In genomic region chr9:131636593-131636992, GRCh38 we compare ENCODE assay signal across 1 cellular context.
TF ChIP-seq lines count a peak whose summit lies in the region.

No MANE protein-coding gene starts in this region.

TF ChIP-seq in K562, 482 proteins besides CTCF, POLR2A, EP300 and RAD21 (continued from another document):
- TF ChIP-seq NKRF (IDR thresholded peaks at IDR 0.05; ENCODE audit: borderline replicate concordance) (no peak), ZNF644 (tag; IDR thresholded peaks at IDR 0.05; ENCODE audit: low read depth) (no peak), MTA1 (IDR thresholded peaks at IDR 0.05; ENCODE audit: borderline replicate concordance) (no peak), ZNF76 (CRISPR knock-in tag; IDR thresholded peaks at IDR 0.05; ENCODE audit: borderline replicate concordance) (no peak), BCOR (IDR thresholded peaks at IDR 0.05) (peak; percentile 35; the same call in 1 of the 2 replicates), MAFF (IDR thresholded peaks at IDR 0.05; ENCODE audit: low read length) (peak; percentile 15; the same call in 1 of the 2 replicates), ESRRB (CRISPR knock-in tag; IDR thresholded peaks at IDR 0.05; ENCODE audit: borderline replicate concordance) (no peak), CHD2 (IDR thresholded peaks at IDR 0.05; ENCODE audit: low read depth, low read length) (no peak), DNMT1 (IDR thresholded peaks at IDR 0.05) (no peak), SOX6 (IDR thresholded peaks at IDR 0.05) (peak; percentile 22; the same call in 1 of the 2 replicates), HOXB6 (CRISPR knock-in tag; IDR thresholded peaks at IDR 0.05; ENCODE audit: borderline replicate concordance) (no peak), POLR3G (IDR thresholded peaks at IDR 0.05; ENCODE audit: extremely low read depth, insufficient read length, insufficient replicate concordance) (no peak), NUFIP1 (IDR thresholded peaks at IDR 0.05; ENCODE audit: partially characterized antibody) (no peak), HMGN3 (IDR thresholded peaks at IDR 0.05; ENCODE audit: borderline replicate concordance, extremely low read depth, insufficient read length, low read depth, low read length) (peak; percentile 43), ZBTB7A (IDR thresholded peaks at IDR 0.05; ENCODE audit: borderline replicate concordance, control insufficient read depth, low read depth, low read length) (peak; percentile 91), HBP1 (CRISPR knock-in tag; IDR thresholded peaks at IDR 0.05) (no peak), CCNT2 (IDR thresholded peaks at IDR 0.05; ENCODE audit: borderline replicate concordance, extremely low read depth, insufficient read length, low read depth, low read length) (peak; percentile 59), DPF2 (IDR thresholded peaks at IDR 0.05) (peak; percentile 88), ZNF408 (CRISPR knock-in tag; IDR thresholded peaks at IDR 0.05; ENCODE audit: low read depth) (no peak), SRF (CRISPR knock-in tag; IDR thresholded peaks at IDR 0.05) (peak in 1 of 2 experiments; percentile 64; a peak in 1 of 4 replicates), STAT5A (IDR thresholded peaks at IDR 0.05; ENCODE audit: borderline replicate concordance, low read length) (0 out of 2 replicates have a peak, but pooled peaks have one; percentile 27), MTA2 (IDR thresholded peaks at IDR 0.05; ENCODE audit: low read depth) (peak; percentile 43; the same call in 1 of the 2 replicates), TAF7 (tag; IDR thresholded peaks at IDR 0.05) (no peak), L3MBTL2 (IDR thresholded peaks at IDR 0.05) (0 out of 2 replicates have a peak, but pooled peaks have one; percentile 32), CTBP1 (IDR thresholded peaks at IDR 0.05; ENCODE audit: borderline replicate concordance) (0 out of 2 replicates have a peak, but pooled peaks have one; percentile 46), NFE2 (IDR thresholded peaks at IDR 0.05; ENCODE audit: low read depth) (peak; percentile 81), TRIM24 (IDR thresholded peaks at IDR 0.05) (0 out of 4 replicates have a peak, but pooled peaks of 1 of the 2 experiments have one; percentile 25), ZNF324 (CRISPR knock-in tag; IDR thresholded peaks at IDR 0.05) (no peak), ZNF75A (CRISPR knock-in tag; IDR thresholded peaks at IDR 0.05) (no peak), HDAC1 (IDR thresholded peaks at IDR 0.05) (peak in 1 of 2 experiments; percentile 63; a peak in 1 of 4 replicates), MNT (conservative IDR thresholded peaks at IDR 0.05) (peak; percentile 36 to 46; a peak in 1 of 4 replicates), ARID4B (CRISPR knock-in tag; IDR thresholded peaks at IDR 0.05) (no peak), FOXM1 (IDR thresholded peaks at IDR 0.05; ENCODE audit: low read depth) (0 out of 2 replicates have a peak, but pooled peaks have one; percentile 19), FOXM1 (CRISPR knock-in tag; IDR thresholded peaks at IDR 0.05; ENCODE audit: low read depth) (no peak), MAFK (IDR thresholded peaks at IDR 0.05; ENCODE audit: low read length) (peak; percentile 6; the same call in 1 of the 2 replicates), ZNF449 (CRISPR knock-in tag; IDR thresholded peaks at IDR 0.05) (no peak), KDM1A (IDR thresholded peaks at IDR 0.05) (peak; percentile 79 to 81), ZFP30 (CRISPR knock-in tag; IDR thresholded peaks at IDR 0.05; ENCODE audit: borderline replicate concordance) (no peak), MECOM (CRISPR knock-in tag; IDR thresholded peaks at IDR 0.05) (peak; percentile 79; the same call in 1 of the 2 replicates), TBL1XR1 (IDR thresholded peaks at IDR 0.05; ENCODE audit: low read length in 2 of 2) (0 out of 4 replicates have a peak, but pooled peaks of 1 of the 2 experiments have one; percentile 46), TRIM28 (IDR thresholded peaks at IDR 0.05) (no peak), RCOR1 (IDR thresholded peaks at IDR 0.05; ENCODE audit: borderline replicate concordance in 1 of 2, low read depth in 2 of 2, low read length in 2 of 2) (peak in 1 of 2 experiments; percentile 69; a peak in 1 of 4 replicates), ARID1B (IDR thresholded peaks at IDR 0.05) (peak; percentile 91), ZBTB33 (CRISPR knock-in tag; IDR thresholded peaks at IDR 0.05) (no peak), STAT5B (CRISPR knock-in tag; IDR thresholded peaks at IDR 0.05) (no peak), PML (IDR thresholded peaks at IDR 0.05; ENCODE audit: low read length) (no peak), BHLHE40 (IDR thresholded peaks at IDR 0.05; ENCODE audit: low read length) (peak; percentile 81), JUN (IDR thresholded peaks at IDR 0.05; ENCODE audit: borderline replicate concordance, low read depth, low read length) (peak; percentile 49; the same call in 1 of the 2 replicates), JUN (CRISPR knock-in tag; IDR thresholded peaks at IDR 0.05; ENCODE audit: borderline replicate concordance) (no peak), SMARCA4 (IDR thresholded peaks at IDR 0.05) (peak; percentile 77), GATA2 (CRISPR knock-in tag; IDR thresholded peaks at IDR 0.05) (no peak), CBFA2T3 (IDR thresholded peaks at IDR 0.05) (peak; percentile 89), SMARCE1 (IDR thresholded peaks at IDR 0.05) (peak; percentile 69; the same call in 1 of the 2 replicates), NRF1 (conservative IDR thresholded peaks at IDR 0.05 in 1 of 2, IDR thresholded peaks at IDR 0.05 in 1 of 2) (peak in 1 of 2 experiments; percentile 40; a peak in 1 of 4 replicates), HDAC3 (IDR thresholded peaks at IDR 0.05; ENCODE audit: borderline replicate concordance, partially characterized antibody) (no peak), ZNF764 (CRISPR knock-in tag; IDR thresholded peaks at IDR 0.05; ENCODE audit: low read depth) (no peak), MYC (IDR thresholded peaks at IDR 0.05; ENCODE audit: low read depth, low read length) (0 out of 2 replicates have a peak, but pooled peaks have one; percentile 39), MYC (CRISPR knock-in tag; IDR thresholded peaks at IDR 0.05; ENCODE audit: borderline replicate concordance, low read depth) (no peak)
